25 cellular contexts compared by ENCODE assay signal in the genomic region with DNA sequence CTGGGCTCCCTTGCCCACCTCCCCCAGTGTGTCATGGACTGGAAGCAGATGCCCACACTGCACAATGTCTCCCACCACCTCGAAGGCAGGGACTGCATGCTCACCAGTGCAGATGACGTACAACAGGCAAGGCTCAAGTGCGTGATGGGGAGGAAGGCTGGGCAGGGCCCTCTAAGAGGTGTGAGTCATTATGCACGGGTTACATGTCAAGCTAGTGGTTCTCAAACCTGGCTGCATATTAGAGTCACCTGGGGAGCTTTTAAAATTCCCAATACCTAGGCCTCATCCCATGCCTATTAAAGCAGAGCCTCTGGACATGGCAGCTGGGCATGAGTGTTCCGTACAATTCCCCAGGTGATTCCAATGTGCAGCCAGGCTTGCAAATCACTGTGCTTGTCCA.
DNase-seq lines count a peak whose midpoint lies in the region; ATAC-seq, FAIRE-seq and TF ChIP-seq lines count a peak whose summit lies in the region.
"Had no signal": no experiment of that assay in that cellular context is flagged by ENCODE, and none has a peak within 500 bp of the region (broad histone marks: within the 10 kb centered on the region; RNA-seq: fewer than 3 reads in every experiment).

No MANE protein-coding gene starts in this region.

- H3K27ac Mint-ChIP-seq in endodermal cell: no peak overlapping the region
- H3K27ac Mint-ChIP-seq: CD14-positive monocyte; CD8-positive, alpha-beta memory T cell; HFFc6 had no signal

- H3K9me3 Mint-ChIP-seq in endodermal cell: no peaks in the 10 kb centered on the region
- H3K9me3 Mint-ChIP-seq: HFFc6 had no signal

- H3K36me3 Mint-ChIP-seq in endodermal cell (ENCODE audit: low read depth): no peaks in the 10 kb centered on the region
- H3K36me3 Mint-ChIP-seq: CD14-positive monocyte; CD8-positive, alpha-beta memory T cell had no signal

- H3K4me3 ChIP-seq in endodermal cell (ENCODE audit: low read length) (no peak overlapping the region), left lung (no peak overlapping the region), pancreas (no peak overlapping the region), stomach (no peak overlapping the region)
- H3K4me3 ChIP-seq: HAP-1, MG63, SK-N-MC had no signal

- H3K4me3 Mint-ChIP-seq in endodermal cell: no peak overlapping the region
- H3K4me3 Mint-ChIP-seq: CD14-positive monocyte; CD8-positive, alpha-beta memory T cell; HFFc6 had no signal

- H3K36me3 ChIP-seq in endodermal cell (ENCODE audit: control insufficient read depth, insufficient read depth, low read length) (no peaks in the 10 kb centered on the region), left lung (no peaks in the 10 kb centered on the region), pancreas (no peaks in the 10 kb centered on the region), stomach (no peaks in the 10 kb centered on the region)
- H3K36me3 ChIP-seq: HAP-1, MG63 had no signal

- no peaks in the 10 kb centered on the region for H3K4me1 ChIP-seq in endodermal cell (ENCODE audit: control insufficient read depth, insufficient read depth, low read length)
- no peaks in the 10 kb centered on the region for H3K4me1 ChIP-seq in left lung
- H3K4me1 ChIP-seq in pancreas: no peaks in the 10 kb centered on the region
- H3K4me1 ChIP-seq in stomach: peaks cover 0 to 6% (median 2%) of the 10 kb centered on the region in 4 donors
- H3K4me1 ChIP-seq: HAP-1 had no signal

- peaks cover 1% of the 10 kb centered on the region for H3K4me1 Mint-ChIP-seq in endodermal cell
- H3K4me1 Mint-ChIP-seq: CD14-positive monocyte had no signal

- H3K9me3 ChIP-seq in endodermal cell (ENCODE audit: control insufficient read depth, low read length): no peaks in the 10 kb centered on the region
- H3K9me3 ChIP-seq in left lung: no peaks in the 10 kb centered on the region
- H3K9me3 ChIP-seq in pancreas: no peaks in the 10 kb centered on the region
- H3K9me3 ChIP-seq in stomach: no peaks in the 10 kb centered on the region
- H3K9me3 ChIP-seq: HAP-1, MG63 had no signal

- H3K27me3 Mint-ChIP-seq in endodermal cell (ENCODE audit: insufficient read depth): peaks cover 15% of the 10 kb centered on the region

- TF ChIP-seq POLR2A in stomach (IDR thresholded peaks at IDR 0.05): no peak

- peak; percentile 54 for ATAC-seq in left lung
- ATAC-seq in pancreas: no peak

- H3K27ac ChIP-seq in endodermal cell (ENCODE audit: low read depth, low read length) (no peak overlapping the region), left lung (no peak overlapping the region), pancreas (no peak overlapping the region), stomach (no peak overlapping the region)
- H3K27ac ChIP-seq: SK-N-MC had no signal

- TF ChIP-seq EP300 in stomach (IDR thresholded peaks at IDR 0.05): no peak

- DNase-seq in NCI-H2171 treated with DMSO at 0.1 percent for 48 hours (lab: John Stamatoyannopoulos, UW) (peak; percentile 32), NCI-H2171 (lab: John Stamatoyannopoulos, UW) (no peak), endodermal cell (peak; percentile 39), left lung (no peak), pancreas (no peak), AG08396 (ENCODE audit: low spot score) (no peak), stomach (no peak)
- DNase-seq: CD8-positive, alpha-beta memory T cell; DMS 273 treated with DMSO at 0.1 percent for 48 hours; GOT3; KG1; MG63; NCI-H1105 treated with DMSO at 0.1 percent for 48 hours; NCI-H146; NCI-H1930; NCI-H345; NCI-H510A treated with DMSO at 0.1 percent for 48 hours; SIG-M5 had no signal

- FAIRE-seq in pancreas (lab: Jason Lieb, UNC): no peak
- FAIRE-seq: A204.1, GM18507, RCC 7860 had no signal

- H3K27me3 ChIP-seq in endodermal cell (ENCODE audit: control insufficient read depth, insufficient read depth, low read length, poor library complexity, severe bottlenecking): no peaks in the 10 kb centered on the region
- H3K27me3 ChIP-seq in left lung: peaks cover 0 to 28% of the 10 kb centered on the region in 2 donors
- no peaks in the 10 kb centered on the region for H3K27me3 ChIP-seq in pancreas
- peaks cover 0 to 16% (median 0%) of the 10 kb centered on the region in 3 donors for H3K27me3 ChIP-seq in stomach
- H3K27me3 ChIP-seq: MG63 had no signal

- 75 to 76% methylated on average over 5 of the region's 5 CpGs for WGBS in endodermal cell (ENCODE audit: insufficient coverage in 1 of 2, insufficient read length in 1 of 2), 2 experiments
- 66 to 73% methylated on average over 5 of the region's 5 CpGs for WGBS in pancreas, 2 donors
- WGBS in stomach, 5 donors: 70 to 78% (median 76%) methylated on average over 5 of the region's 5 CpGs

- intact Hi-C loops in left lung (cut with DNase I) (no loop called here), pancreas (cut with DNase I) (no loop called here), stomach (cut with DNase I; ENCODE audit: low total_unique reads) (no loop called here)

- TF ChIP-seq CTCF in endodermal cell (conservative IDR thresholded peaks at IDR 0.05): no peak
- TF ChIP-seq CTCF in left lung (IDR thresholded peaks at IDR 0.05): no peak
- no peak for TF ChIP-seq CTCF in pancreas (IDR thresholded peaks at IDR 0.05)
- no peak for TF ChIP-seq CTCF in stomach (IDR thresholded peaks at IDR 0.05)

- H3K9ac ChIP-seq in endodermal cell (ENCODE audit: extremely low read depth, low read length, poor library complexity, severe bottlenecking): no peak overlapping the region

Comparison
In these comparisons a context has a peak if more than half of its experiments do, and no peak if none do; other contexts are left out.
1. DNase-seq: peak in NCI-H2171 treated with DMSO at 0.1 percent for 48 hours (single experiment) and endodermal cell (single experiment); none in NCI-H2171 (single experiment), left lung (0 of 2), pancreas (0 of 6), AG08396 (single experiment) and stomach (single experiment).